In the genomic region with DNA sequence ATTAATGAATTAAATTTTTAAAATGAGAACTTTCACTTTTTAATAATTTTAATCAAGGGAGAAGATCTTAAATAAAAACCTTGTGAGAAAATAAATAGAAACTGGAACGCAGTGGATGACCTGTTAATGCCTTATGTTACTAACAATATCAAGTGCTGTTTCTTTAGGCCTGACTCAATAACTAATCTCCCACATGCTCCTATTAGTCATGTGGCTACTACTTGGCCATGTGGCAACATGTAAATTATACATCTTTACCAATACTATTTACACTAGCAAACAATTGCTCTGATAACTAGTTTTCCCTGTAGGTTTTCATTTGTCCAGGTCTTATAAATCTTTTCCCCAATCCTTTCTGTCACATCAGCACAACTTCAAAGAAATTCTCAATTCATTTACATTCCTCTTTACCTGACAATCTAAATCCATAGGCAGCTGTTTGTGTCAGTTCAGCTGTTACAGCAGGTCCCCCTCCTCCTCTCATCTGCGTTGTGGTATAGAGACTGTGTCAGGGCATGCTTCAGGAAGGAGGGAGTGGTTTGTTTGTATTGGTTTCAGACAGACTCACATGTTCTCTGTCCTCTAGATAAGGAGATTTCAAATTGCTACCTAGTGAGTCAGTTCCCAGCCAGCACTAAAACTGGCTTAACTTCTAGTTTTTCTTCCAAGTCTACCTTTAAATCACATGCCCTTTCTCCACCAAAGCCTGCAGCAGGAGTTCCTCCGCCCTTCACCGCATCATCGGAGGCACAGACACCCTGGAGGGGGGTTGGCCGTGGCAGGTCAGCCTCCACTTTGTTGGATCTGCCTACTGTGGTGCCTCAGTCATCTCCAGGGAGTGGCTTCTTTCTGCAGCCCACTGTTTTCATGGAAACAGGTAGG, we compare ENCODE assay signal across 1 cellular context.
TF ChIP-seq lines count a peak whose summit lies in the region.

No MANE protein-coding gene starts in this region.

TF ChIP-seq in A549, 52 proteins besides CTCF, POLR2A, EP300 and RAD21 (continued from another document):
- TF ChIP-seq, protein P1, sequence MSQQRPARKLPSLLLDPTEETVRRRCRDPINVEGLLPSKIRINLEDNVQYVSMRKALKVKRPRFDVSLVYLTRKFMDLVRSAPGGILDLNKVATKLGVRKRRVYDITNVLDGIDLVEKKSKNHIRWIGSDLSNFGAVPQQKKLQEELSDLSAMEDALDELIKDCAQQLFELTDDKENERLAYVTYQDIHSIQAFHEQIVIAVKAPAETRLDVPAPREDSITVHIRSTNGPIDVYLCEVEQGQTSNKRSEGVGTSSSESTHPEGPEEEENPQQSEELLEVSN (IDR thresholded peaks at IDR 0.05; ENCODE audit: borderline replicate concordance, low read depth), result peak; percentile 29; the same call in 1 of the 2 replicates
- TF ChIP-seq RNF2 (IDR thresholded peaks at IDR 0.05; ENCODE audit: borderline replicate concordance, low read depth) (no peak), GATA3 (IDR thresholded peaks at IDR 0.05; ENCODE audit: borderline replicate concordance) (peak; percentile 76), NPAS2 (CRISPR knock-in tag; IDR thresholded peaks at IDR 0.05; ENCODE audit: borderline replicate concordance) (no peak), CEBPB (IDR thresholded peaks at IDR 0.05) (no peak), JUN (IDR thresholded peaks at IDR 0.05) (peak; percentile 21 to 61; a peak in 1 of 5 replicates), NR3C1 (IDR thresholded peaks at IDR 0.05) (no peak), ZSCAN20 (CRISPR knock-in tag; IDR thresholded peaks at IDR 0.05) (no peak), EHMT2 (IDR thresholded peaks at IDR 0.05; ENCODE audit: low read depth) (no peak), SMC3 (IDR thresholded peaks at IDR 0.05) (no peak), MAFK (IDR thresholded peaks at IDR 0.05; ENCODE audit: partially characterized antibody) (peak; percentile 93), RARB (CRISPR knock-in tag; IDR thresholded peaks at IDR 0.05) (no peak), SREBF2 (IDR thresholded peaks at IDR 0.05) (no peak), POLR2AphosphoS2 (conservative IDR thresholded peaks at IDR 0.05; ENCODE audit: low read length) (no peak), ESRRA (IDR thresholded peaks at IDR 0.05; ENCODE audit: borderline replicate concordance, low read length) (no peak), FOSB (CRISPR knock-in tag; IDR thresholded peaks at IDR 0.05) (no peak), ZC3H11A (IDR thresholded peaks at IDR 0.05) (no peak), KDM5A (IDR thresholded peaks at IDR 0.05) (no peak), FOSL2 (IDR thresholded peaks at IDR 0.05) (peak; percentile 62), FOSL2 (CRISPR knock-in tag; IDR thresholded peaks at IDR 0.05) (peak; percentile 81), CHD2 (IDR thresholded peaks at IDR 0.05; ENCODE audit: low read length, partially characterized antibody) (peak; percentile 21), RCOR1 (IDR thresholded peaks at IDR 0.05; ENCODE audit: low read depth, low read length) (no peak), HDAC2 (IDR thresholded peaks at IDR 0.05) (no peak), JUNB (IDR thresholded peaks at IDR 0.05) (peak; percentile 74), NFE2L2 (conservative IDR thresholded peaks at IDR 0.05; ENCODE audit: low read length) (no peak), HOXB13 (CRISPR knock-in tag; IDR thresholded peaks at IDR 0.05; ENCODE audit: low read depth) (no peak), FOXS1 (CRISPR knock-in tag; IDR thresholded peaks at IDR 0.05) (no peak), PHF8 (IDR thresholded peaks at IDR 0.05; ENCODE audit: borderline replicate concordance, low read depth) (no peak), MYC (IDR thresholded peaks at IDR 0.05; ENCODE audit: borderline replicate concordance, low read length) (0 out of 2 replicates have a peak, but pooled peaks have one; percentile 28), CBX2 (IDR thresholded peaks at IDR 0.05; ENCODE audit: borderline replicate concordance, low read depth) (no peak)
- TF ChIP-seq, protein P2, sequence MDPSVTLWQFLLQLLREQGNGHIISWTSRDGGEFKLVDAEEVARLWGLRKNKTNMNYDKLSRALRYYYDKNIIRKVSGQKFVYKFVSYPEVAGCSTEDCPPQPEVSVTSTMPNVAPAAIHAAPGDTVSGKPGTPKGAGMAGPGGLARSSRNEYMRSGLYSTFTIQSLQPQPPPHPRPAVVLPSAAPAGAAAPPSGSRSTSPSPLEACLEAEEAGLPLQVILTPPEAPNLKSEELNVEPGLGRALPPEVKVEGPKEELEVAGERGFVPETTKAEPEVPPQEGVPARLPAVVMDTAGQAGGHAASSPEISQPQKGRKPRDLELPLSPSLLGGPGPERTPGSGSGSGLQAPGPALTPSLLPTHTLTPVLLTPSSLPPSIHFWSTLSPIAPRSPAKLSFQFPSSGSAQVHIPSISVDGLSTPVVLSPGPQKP (IDR thresholded peaks at IDR 0.05; ENCODE audit: low read depth, low read length), result no peak
- TF ChIP-seq, protein P3, sequence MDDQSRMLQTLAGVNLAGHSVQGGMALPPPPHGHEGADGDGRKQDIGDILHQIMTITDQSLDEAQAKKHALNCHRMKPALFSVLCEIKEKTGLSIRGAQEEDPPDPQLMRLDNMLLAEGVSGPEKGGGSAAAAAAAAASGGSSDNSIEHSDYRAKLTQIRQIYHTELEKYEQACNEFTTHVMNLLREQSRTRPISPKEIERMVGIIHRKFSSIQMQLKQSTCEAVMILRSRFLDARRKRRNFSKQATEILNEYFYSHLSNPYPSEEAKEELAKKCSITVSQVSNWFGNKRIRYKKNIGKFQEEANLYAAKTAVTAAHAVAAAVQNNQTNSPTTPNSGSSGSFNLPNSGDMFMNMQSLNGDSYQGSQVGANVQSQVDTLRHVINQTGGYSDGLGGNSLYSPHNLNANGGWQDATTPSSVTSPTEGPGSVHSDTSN (IDR thresholded peaks at IDR 0.05), result no peak
- TF ChIP-seq, protein P4, sequence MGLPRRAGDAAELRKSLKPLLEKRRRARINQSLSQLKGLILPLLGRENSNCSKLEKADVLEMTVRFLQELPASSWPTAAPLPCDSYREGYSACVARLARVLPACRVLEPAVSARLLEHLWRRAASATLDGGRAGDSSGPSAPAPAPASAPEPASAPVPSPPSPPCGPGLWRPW (IDR thresholded peaks at IDR 0.05), result no peak
- TF ChIP-seq, protein P5, sequence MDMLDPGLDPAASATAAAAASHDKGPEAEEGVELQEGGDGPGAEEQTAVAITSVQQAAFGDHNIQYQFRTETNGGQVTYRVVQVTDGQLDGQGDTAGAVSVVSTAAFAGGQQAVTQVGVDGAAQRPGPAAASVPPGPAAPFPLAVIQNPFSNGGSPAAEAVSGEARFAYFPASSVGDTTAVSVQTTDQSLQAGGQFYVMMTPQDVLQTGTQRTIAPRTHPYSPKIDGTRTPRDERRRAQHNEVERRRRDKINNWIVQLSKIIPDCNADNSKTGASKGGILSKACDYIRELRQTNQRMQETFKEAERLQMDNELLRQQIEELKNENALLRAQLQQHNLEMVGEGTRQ (IDR thresholded peaks at IDR 0.05), result peak; percentile 67
- TF ChIP-seq, protein P6, sequence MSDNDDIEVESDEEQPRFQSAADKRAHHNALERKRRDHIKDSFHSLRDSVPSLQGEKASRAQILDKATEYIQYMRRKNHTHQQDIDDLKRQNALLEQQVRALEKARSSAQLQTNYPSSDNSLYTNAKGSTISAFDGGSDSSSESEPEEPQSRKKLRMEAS (IDR thresholded peaks at IDR 0.05), result peak; percentile 74
- TF ChIP-seq, protein P7, sequence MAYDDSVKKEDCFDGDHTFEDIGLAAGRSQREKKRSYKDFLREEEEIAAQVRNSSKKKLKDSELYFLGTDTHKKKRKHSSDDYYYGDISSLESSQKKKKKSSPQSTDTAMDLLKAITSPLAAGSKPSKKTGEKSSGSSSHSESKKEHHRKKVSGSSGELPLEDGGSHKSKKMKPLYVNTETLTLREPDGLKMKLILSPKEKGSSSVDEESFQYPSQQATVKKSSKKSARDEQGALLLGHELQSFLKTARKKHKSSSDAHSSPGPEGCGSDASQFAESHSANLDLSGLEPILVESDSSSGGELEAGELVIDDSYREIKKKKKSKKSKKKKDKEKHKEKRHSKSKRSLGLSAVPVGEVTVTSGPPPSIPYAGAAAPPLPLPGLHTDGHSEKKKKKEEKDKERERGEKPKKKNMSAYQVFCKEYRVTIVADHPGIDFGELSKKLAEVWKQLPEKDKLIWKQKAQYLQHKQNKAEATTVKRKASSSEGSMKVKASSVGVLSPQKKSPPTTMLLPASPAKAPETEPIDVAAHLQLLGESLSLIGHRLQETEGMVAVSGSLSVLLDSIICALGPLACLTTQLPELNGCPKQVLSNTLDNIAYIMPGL (CRISPR knock-in tag; IDR thresholded peaks at IDR 0.05; ENCODE audit: borderline replicate concordance), result no peak
- TF ChIP-seq, protein P8, sequence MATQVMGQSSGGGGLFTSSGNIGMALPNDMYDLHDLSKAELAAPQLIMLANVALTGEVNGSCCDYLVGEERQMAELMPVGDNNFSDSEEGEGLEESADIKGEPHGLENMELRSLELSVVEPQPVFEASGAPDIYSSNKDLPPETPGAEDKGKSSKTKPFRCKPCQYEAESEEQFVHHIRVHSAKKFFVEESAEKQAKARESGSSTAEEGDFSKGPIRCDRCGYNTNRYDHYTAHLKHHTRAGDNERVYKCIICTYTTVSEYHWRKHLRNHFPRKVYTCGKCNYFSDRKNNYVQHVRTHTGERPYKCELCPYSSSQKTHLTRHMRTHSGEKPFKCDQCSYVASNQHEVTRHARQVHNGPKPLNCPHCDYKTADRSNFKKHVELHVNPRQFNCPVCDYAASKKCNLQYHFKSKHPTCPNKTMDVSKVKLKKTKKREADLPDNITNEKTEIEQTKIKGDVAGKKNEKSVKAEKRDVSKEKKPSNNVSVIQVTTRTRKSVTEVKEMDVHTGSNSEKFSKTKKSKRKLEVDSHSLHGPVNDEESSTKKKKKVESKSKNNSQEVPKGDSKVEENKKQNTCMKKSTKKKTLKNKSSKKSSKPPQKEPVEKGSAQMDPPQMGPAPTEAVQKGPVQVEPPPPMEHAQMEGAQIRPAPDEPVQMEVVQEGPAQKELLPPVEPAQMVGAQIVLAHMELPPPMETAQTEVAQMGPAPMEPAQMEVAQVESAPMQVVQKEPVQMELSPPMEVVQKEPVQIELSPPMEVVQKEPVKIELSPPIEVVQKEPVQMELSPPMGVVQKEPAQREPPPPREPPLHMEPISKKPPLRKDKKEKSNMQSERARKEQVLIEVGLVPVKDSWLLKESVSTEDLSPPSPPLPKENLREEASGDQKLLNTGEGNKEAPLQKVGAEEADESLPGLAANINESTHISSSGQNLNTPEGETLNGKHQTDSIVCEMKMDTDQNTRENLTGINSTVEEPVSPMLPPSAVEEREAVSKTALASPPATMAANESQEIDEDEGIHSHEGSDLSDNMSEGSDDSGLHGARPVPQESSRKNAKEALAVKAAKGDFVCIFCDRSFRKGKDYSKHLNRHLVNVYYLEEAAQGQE (IDR thresholded peaks at IDR 0.05), result no peak
- TF ChIP-seq, protein P9, sequence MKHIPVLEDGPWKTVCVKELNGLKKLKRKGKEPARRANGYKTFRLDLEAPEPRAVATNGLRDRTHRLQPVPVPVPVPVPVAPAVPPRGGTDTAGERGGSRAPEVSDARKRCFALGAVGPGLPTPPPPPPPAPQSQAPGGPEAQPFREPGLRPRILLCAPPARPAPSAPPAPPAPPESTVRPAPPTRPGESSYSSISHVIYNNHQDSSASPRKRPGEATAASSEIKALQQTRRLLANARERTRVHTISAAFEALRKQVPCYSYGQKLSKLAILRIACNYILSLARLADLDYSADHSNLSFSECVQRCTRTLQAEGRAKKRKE (CRISPR knock-in tag; IDR thresholded peaks at IDR 0.05; ENCODE audit: low read depth), result no peak
- TF ChIP-seq, protein P10, sequence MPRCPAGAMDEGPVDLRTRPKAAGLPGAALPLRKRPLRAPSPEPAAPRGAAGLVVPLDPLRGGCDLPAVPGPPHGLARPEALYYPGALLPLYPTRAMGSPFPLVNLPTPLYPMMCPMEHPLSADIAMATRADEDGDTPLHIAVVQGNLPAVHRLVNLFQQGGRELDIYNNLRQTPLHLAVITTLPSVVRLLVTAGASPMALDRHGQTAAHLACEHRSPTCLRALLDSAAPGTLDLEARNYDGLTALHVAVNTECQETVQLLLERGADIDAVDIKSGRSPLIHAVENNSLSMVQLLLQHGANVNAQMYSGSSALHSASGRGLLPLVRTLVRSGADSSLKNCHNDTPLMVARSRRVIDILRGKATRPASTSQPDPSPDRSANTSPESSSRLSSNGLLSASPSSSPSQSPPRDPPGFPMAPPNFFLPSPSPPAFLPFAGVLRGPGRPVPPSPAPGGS (IDR thresholded peaks at IDR 0.05), result no peak
TF ChIP-seq in A549: peak in this region for 10.
